In genomic region chr5:74127377-74128338, GRCh38 we compare ENCODE assay signal across 10 cellular contexts.
DNase-seq lines count a peak whose midpoint lies in the region; ATAC-seq and TF ChIP-seq lines count a peak whose summit lies in the region.
"Had no signal": no experiment of that assay in that cellular context is flagged by ENCODE, and none has a peak within 500 bp of the region (broad histone marks: within the 10 kb centered on the region; RNA-seq: fewer than 3 reads in every experiment).

No MANE protein-coding gene starts in this region.

- peaks cover 84% of the 10 kb centered on the region for H3K4me1 Mint-ChIP-seq in brain

- H3K9me3 Mint-ChIP-seq in brain = no peaks in the 10 kb centered on the region
- H3K9me3 Mint-ChIP-seq: effector memory CD8-positive, alpha-beta T cell had no signal

- TF ChIP-seq POLR2A in right lobe of liver (IDR thresholded peaks at IDR 0.05) (no peak), esophagus squamous epithelium (IDR thresholded peaks at IDR 0.05) (no peak)

- peak; percentile 22 to 87 (median 66) for ATAC-seq in right lobe of liver
- ATAC-seq in HG03095 (IDR thresholded peaks at IDR 0.05; ENCODE audit: unreplicated experiment) = no peak
- ATAC-seq in GM19467 (IDR thresholded peaks at IDR 0.05; ENCODE audit: unreplicated experiment) = no peak
- ATAC-seq: effector memory CD8-positive, alpha-beta T cell had no signal

- H3K4me1 ChIP-seq in right lobe of liver (no peaks in the 10 kb centered on the region), esophagus squamous epithelium (peaks cover 0 to 7% (median 0%) of the 10 kb centered on the region in 3 donors)

- H3K36me3 ChIP-seq in right lobe of liver (no peaks in the 10 kb centered on the region), esophagus squamous epithelium (no peaks in the 10 kb centered on the region)

- H3K27ac Mint-ChIP-seq in brain = peak overlapping the region; percentile 63 to 92 (median 91)
- H3K27ac Mint-ChIP-seq: effector memory CD8-positive, alpha-beta T cell had no signal

- WGBS in right lobe of liver (ENCODE audit: insufficient coverage, low coverage, low lambda C conversion rate, missing lambda C conversion rate) = 18% methylated on average over 8 of the region's 9 CpGs
- 25 to 35% methylated on average over 6 to 8 of the region's 9 CpGs for WGBS in esophagus squamous epithelium, 2 donors

- intact Hi-C loops in right lobe of liver (cut with DNase I) (no loop called here), esophagus squamous epithelium (cut with DNase I) (no loop called here)

- no peaks in the 10 kb centered on the region for H3K9me3 ChIP-seq in right lobe of liver
- H3K9me3 ChIP-seq in esophagus squamous epithelium = no peaks in the 10 kb centered on the region

- H3K27me3 Mint-ChIP-seq in brain = no peaks in the 10 kb centered on the region

- no peak for DNase-seq in AG09319 (ENCODE audit: extremely low read depth, low read depth)
- peak; percentile 22 for DNase-seq in LoVo (ENCODE audit: low spot score)
- no peak for DNase-seq in right lobe of liver
- no peak for DNase-seq in esophagus squamous epithelium (lab: John Stamatoyannopoulos, UW)
- no peak for DNase-seq in HK-2 (ENCODE audit: unreplicated experiment)
- DNase-seq: effector memory CD8-positive, alpha-beta T cell; GF-D8 had no signal

- TF ChIP-seq CTCF in AG09319 (IDR thresholded peaks at IDR 0.05; ENCODE audit: low read depth, low read length) (peak; percentile 32), brain (conservative IDR thresholded peaks at IDR 0.05) (no peak), right lobe of liver (IDR thresholded peaks at IDR 0.05) (no peak), esophagus squamous epithelium (IDR thresholded peaks at IDR 0.05) (peak in 3 of 6 experiments; percentile 20 to 37 (median 32))

- H3K27ac ChIP-seq in right lobe of liver (no peak overlapping the region), esophagus squamous epithelium (peak overlapping the region in 1 of 4 donors; percentile 19)

- no peaks in the 10 kb centered on the region for H3K36me3 Mint-ChIP-seq in brain

- peak overlapping the region in 4 of 5 experiments; percentile 4 to 54 (median 14) for H3K4me3 Mint-ChIP-seq in brain
- H3K4me3 Mint-ChIP-seq: effector memory CD8-positive, alpha-beta T cell had no signal

- no peaks in the 10 kb centered on the region for H3K27me3 ChIP-seq in right lobe of liver
- no peaks in the 10 kb centered on the region for H3K27me3 ChIP-seq in esophagus squamous epithelium

- H3K4me3 ChIP-seq in right lobe of liver = no peak overlapping the region
- H3K4me3 ChIP-seq in esophagus squamous epithelium = no peak overlapping the region

Comparison
In these comparisons a context has a peak if more than half of its experiments do, and no peak if none do; other contexts are left out.
1. ATAC-seq: peak in right lobe of liver (4 of 4); none in HG03095 (single experiment) and GM19467 (single experiment).